ENCODE assay signal across 1 cellular context in the genomic region with DNA sequence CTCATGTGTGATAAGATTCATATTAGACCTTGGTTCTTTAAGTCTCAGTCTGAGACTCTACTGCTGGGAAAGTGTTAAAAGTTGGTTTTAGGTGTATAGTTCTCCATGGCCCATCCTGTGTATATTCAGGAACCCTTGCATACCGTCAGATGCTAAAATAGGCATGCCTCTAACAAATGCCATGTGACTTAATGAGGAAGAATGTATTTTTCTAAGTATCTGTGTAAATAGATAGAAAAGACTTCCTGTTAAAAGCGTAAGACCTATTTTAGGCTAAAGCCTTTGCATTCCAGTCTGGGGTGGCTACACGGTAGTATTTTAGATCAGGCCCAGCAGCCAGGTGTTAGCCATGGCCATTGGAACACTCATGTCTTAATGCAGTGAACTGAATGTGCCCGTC.
TF ChIP-seq lines count a peak whose summit lies in the region.

No MANE protein-coding gene starts in this region.

TF ChIP-seq in IMR-90, 13 proteins besides CTCF, POLR2A, EP300 and RAD21:
- TF ChIP-seq, protein P1, sequence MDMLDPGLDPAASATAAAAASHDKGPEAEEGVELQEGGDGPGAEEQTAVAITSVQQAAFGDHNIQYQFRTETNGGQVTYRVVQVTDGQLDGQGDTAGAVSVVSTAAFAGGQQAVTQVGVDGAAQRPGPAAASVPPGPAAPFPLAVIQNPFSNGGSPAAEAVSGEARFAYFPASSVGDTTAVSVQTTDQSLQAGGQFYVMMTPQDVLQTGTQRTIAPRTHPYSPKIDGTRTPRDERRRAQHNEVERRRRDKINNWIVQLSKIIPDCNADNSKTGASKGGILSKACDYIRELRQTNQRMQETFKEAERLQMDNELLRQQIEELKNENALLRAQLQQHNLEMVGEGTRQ (IDR thresholded peaks at IDR 0.05; ENCODE audit: low read depth, low read length) = peak; percentile 59; the same call in 1 of the 2 replicates
- no peak for TF ChIP-seq BHLHE40 (IDR thresholded peaks at IDR 0.05; ENCODE audit: low read depth, low read length)
